In the genomic region with DNA sequence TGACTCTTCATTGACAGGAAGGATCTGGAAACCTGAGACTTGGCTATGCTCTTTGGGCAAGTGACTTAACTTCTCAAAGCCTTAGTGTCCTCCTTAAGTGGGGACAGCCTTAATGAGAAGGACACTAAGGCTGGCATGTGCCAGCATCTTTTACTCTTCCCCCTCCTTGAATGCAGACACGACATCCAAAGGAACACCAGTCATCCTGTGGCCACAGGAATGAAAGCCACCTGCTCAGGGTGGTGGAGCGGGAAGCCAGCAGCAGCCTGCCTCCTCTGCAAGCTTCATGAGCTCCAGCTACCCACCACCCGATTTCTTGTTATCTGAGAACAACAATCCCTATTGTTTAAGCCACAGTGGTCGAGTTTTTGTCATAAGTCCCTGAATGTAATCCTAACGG, we compare ENCODE assay signal across 29 cellular contexts. TPM values are rescaled to one million over a fixed set of nuclear protein-coding genes. Genes with fewer than 3 reads are reported as not detected.
"Had no signal": no experiment of that assay in that cellular context is flagged by ENCODE, and none has a peak within 500 bp of the region (broad histone marks: within the 10 kb centered on the region; RNA-seq: fewer than 3 reads in every experiment).

No MANE protein-coding gene starts in this region.

- H3K36me3 ChIP-seq: thyroid gland, transverse colon, uterus, vagina had no signal

- H3K27ac Mint-ChIP-seq: stimulated activated effector memory CD8-positive, alpha-beta T cell treated with anti-CD3 and anti-CD28 coated beads, Interleukin-12 subunit alpha, Interleukin-12 subunit beta, amount 100 ng/mL, for 72 hours; stimulated activated memory B cell treated with anti-CD40 and anti-IgM and Interleukin-4, amounts not matched to agents 10 μg/mL and 1 μg/mL and 100 μg/mL, for 72 hours; stimulated activated naive B cell treated with anti-CD40 and anti-IgM and Interleukin-4, amounts not matched to agents 10 μg/mL and 1 μg/mL and 100 μg/mL, for 72 hours; stimulated activated naive CD8-positive, alpha-beta T cell treated with anti-CD3 and anti-CD28 coated beads, Interleukin-15, amount 100 ng/mL, for 72 hours; stimulated activated naive CD8-positive, alpha-beta T cell treated with anti-CD3 and anti-CD28 coated beads, Interleukin-15, Interleukin-2, amounts not matched to agents 100 ng/mL and 50 ng/mL, for 24 hours; type B pancreatic cell had no signal

- ATAC-seq: stimulated activated memory B cell treated with anti-CD40 and anti-IgM and Interleukin-4, amounts not matched to agents 10 μg/mL and 1 μg/mL and 100 μg/mL, for 72 hours; stimulated activated naive B cell treated with anti-CD40 and anti-IgM and Interleukin-4, amounts not matched to agents 10 μg/mL and 1 μg/mL and 100 μg/mL, for 72 hours; stimulated activated naive CD8-positive, alpha-beta T cell treated with anti-CD3 and anti-CD28 coated beads, Interleukin-15, amount 100 ng/mL, for 72 hours; upper lobe of right lung had no signal

- H3K27me3 ChIP-seq: stomach, suprapubic skin, testis, thyroid gland, tibial artery, tibial nerve, transverse colon, upper lobe of left lung, upper lobe of right lung, uterus, vagina had no signal

- H3K4me1 Mint-ChIP-seq: stimulated activated effector memory CD8-positive, alpha-beta T cell treated with anti-CD3 and anti-CD28 coated beads, Interleukin-12 subunit alpha, Interleukin-12 subunit beta, amount 100 ng/mL, for 72 hours had no signal

- H3K27me3 Mint-ChIP-seq: stimulated activated memory B cell treated with anti-CD40 and anti-IgM and Interleukin-4, amounts not matched to agents 10 μg/mL and 1 μg/mL and 100 μg/mL, for 72 hours; stimulated activated naive B cell treated with anti-CD40 and anti-IgM and Interleukin-4, amounts not matched to agents 10 μg/mL and 1 μg/mL and 100 μg/mL, for 72 hours; stimulated activated naive CD8-positive, alpha-beta T cell treated with anti-CD3 and anti-CD28 coated beads, Interleukin-15, amount 100 ng/mL, for 72 hours; stimulated activated naive CD8-positive, alpha-beta T cell treated with anti-CD3 and anti-CD28 coated beads, Interleukin-15, Interleukin-2, amounts not matched to agents 100 ng/mL and 50 ng/mL, for 24 hours; type B pancreatic cell had no signal

- DNase-seq: stimulated activated CD4-positive, alpha-beta T cell treated with anti-CD3 and anti-CD28 coated beads, Interleukin-2, amount 100 ng/mL, for 48 hours; stimulated activated CD4-positive, alpha-beta T cell treated with anti-CD3 and anti-CD28 coated beads, Interleukin-4, amount 100 ng/mL, for 1 hour; stimulated activated CD4-positive, alpha-beta T cell treated with anti-CD3 and anti-CD28 coated beads, Interleukin-4, amount 100 ng/mL, for 24 hours; stimulated activated CD4-positive, alpha-beta T cell treated with anti-CD3 and anti-CD28 coated beads, Interleukin-4, amount 100 ng/mL, for 4 hours; stimulated activated CD8-positive, alpha-beta memory T cell treated with anti-CD3 and anti-CD28 coated beads, Interleukin-4, amount 100 ng/mL, for 48 hours; stimulated activated naive B cell treated with anti-CD40 and anti-IgM and Interleukin-4, amounts not matched to agents 10 μg/mL and 1 μg/mL and 100 μg/mL, for 72 hours; stimulated activated naive CD4-positive, alpha-beta T cell; stimulated activated naive CD4-positive, alpha-beta T cell treated with Interleukin-2 at 50 U/mL for 16 hours; stimulated activated naive CD8-positive, alpha-beta T cell treated with anti-CD3 and anti-CD28 coated beads, Interleukin-15, amount 100 ng/mL, for 72 hours; stimulated activated naive CD8-positive, alpha-beta T cell treated with anti-CD3 and anti-CD28 coated beads, Interleukin-15, Interleukin-2, amounts not matched to agents 100 U/mL and 50 U/mL, for 24 hours; stomach; substantia nigra; testis; thyroid gland; tibial artery; transverse colon; trophoblast cell; upper lobe of left lung; upper lobe of right lung; uterus had no signal

- FAIRE-seq: urothelium cell line had no signal

- H3K27ac ChIP-seq: stomach, suprapubic skin, testis, thoracic aorta, thyroid gland, tibial artery, tibial nerve, transverse colon, upper lobe of left lung, upper lobe of right lung, uterus, vagina had no signal

- H3K4me3 Mint-ChIP-seq: stimulated activated effector memory CD8-positive, alpha-beta T cell treated with anti-CD3 and anti-CD28 coated beads, Interleukin-12 subunit alpha, Interleukin-12 subunit beta, amount 100 ng/mL, for 72 hours; stimulated activated memory B cell treated with anti-CD40 and anti-IgM and Interleukin-4, amounts not matched to agents 10 μg/mL and 1 μg/mL and 100 μg/mL, for 72 hours; stimulated activated naive B cell treated with anti-CD40 and anti-IgM and Interleukin-4, amounts not matched to agents 10 μg/mL and 1 μg/mL and 100 μg/mL, for 72 hours; stimulated activated naive CD8-positive, alpha-beta T cell treated with anti-CD3 and anti-CD28 coated beads, Interleukin-15, amount 100 ng/mL, for 72 hours; stimulated activated naive CD8-positive, alpha-beta T cell treated with anti-CD3 and anti-CD28 coated beads, Interleukin-15, Interleukin-2, amounts not matched to agents 100 ng/mL and 50 ng/mL, for 24 hours; type B pancreatic cell had no signal

- H3K9me3 ChIP-seq: stomach, suprapubic skin, testis, thoracic aorta, thyroid gland, tibial artery, tibial nerve, transverse colon, upper lobe of left lung, upper lobe of right lung, uterus, vagina had no signal

- H3K4me1 ChIP-seq: stomach, suprapubic skin, testis, thyroid gland, tibial artery, tibial nerve, transverse colon, upper lobe of left lung, upper lobe of right lung, uterus, vagina had no signal

- H3K4me3 ChIP-seq: stomach, suprapubic skin, testis, thoracic aorta, thyroid gland, tibial artery, tibial nerve, transverse colon, upper lobe of left lung, upper lobe of right lung, uterus, vagina had no signal

RNA-seq across cellular contexts. Expression of gene MAK, which starts 46.2 kb away (rescaled TPM):
- total RNA-seq: transverse colon had no signal
